ENCODE assay signal across 1 cellular context in genomic region chr20:407097-407952, GRCh38.
TF ChIP-seq lines count a peak whose summit lies in the region.

No MANE protein-coding gene starts in this region.

TF ChIP-seq in HepG2, 621 proteins besides CTCF, POLR2A, EP300 and RAD21 (continued from another document and continues in another):
- 0 out of 2 replicates have a peak, but pooled peaks have one; percentile 47 for TF ChIP-seq ZNF746 (CRISPR knock-in tag; IDR thresholded peaks at IDR 0.05)
- peak; percentile 92; the same call in 1 of the 2 replicates for TF ChIP-seq RNF219 (CRISPR knock-in tag; IDR thresholded peaks at IDR 0.05)
- peak; percentile 81; the same call in 1 of the 2 replicates for TF ChIP-seq ZNF44 (CRISPR knock-in tag; IDR thresholded peaks at IDR 0.05)
- peak; percentile 86 for TF ChIP-seq BORCS8-MEF2B (CRISPR knock-in tag; IDR thresholded peaks at IDR 0.05)
- peak; percentile 83 for TF ChIP-seq PAF1 (CRISPR knock-in tag; IDR thresholded peaks at IDR 0.05)
- peak; percentile 62; the same call in 1 of the 2 replicates for TF ChIP-seq HNF4A (CRISPR knock-in tag; IDR thresholded peaks at IDR 0.05)
- peak; percentile 41; the same call in 1 of the 2 replicates for TF ChIP-seq NFE2L1 (CRISPR knock-in tag; IDR thresholded peaks at IDR 0.05; ENCODE audit: borderline replicate concordance)
- TF ChIP-seq ZNF546 (CRISPR knock-in tag; conservative IDR thresholded peaks at IDR 0.05): 0 out of 2 replicates have a peak, but pooled peaks have one; percentile 24
- TF ChIP-seq ZNF563 (CRISPR knock-in tag; IDR thresholded peaks at IDR 0.05): peak; percentile 56; the same call in 1 of the 2 replicates
- TF ChIP-seq ZNF749 (CRISPR knock-in tag; IDR thresholded peaks at IDR 0.05; ENCODE audit: borderline replicate concordance): peak; percentile 79
- no peak; the same call in 1 of the 2 replicates for TF ChIP-seq DZIP1 (CRISPR knock-in tag; IDR thresholded peaks at IDR 0.05)
- no peak for TF ChIP-seq ZNF282 (IDR thresholded peaks at IDR 0.05; ENCODE audit: partially characterized antibody)
- 0 out of 2 replicates have a peak, but pooled peaks have one; percentile 17 for TF ChIP-seq MEIS1 (CRISPR knock-in tag; IDR thresholded peaks at IDR 0.05; ENCODE audit: borderline replicate concordance)
- peak; percentile 87 for TF ChIP-seq ZC3H13 (CRISPR knock-in tag; IDR thresholded peaks at IDR 0.05)
- no peak for TF ChIP-seq ELK4 (CRISPR knock-in tag; IDR thresholded peaks at IDR 0.05; ENCODE audit: borderline replicate concordance)
- TF ChIP-seq GLMP (CRISPR knock-in tag; IDR thresholded peaks at IDR 0.05; ENCODE audit: borderline replicate concordance): no peak
- TF ChIP-seq NCOA1 (CRISPR knock-in tag; IDR thresholded peaks at IDR 0.05): no peak
- TF ChIP-seq REPIN1 (CRISPR knock-in tag; IDR thresholded peaks at IDR 0.05; ENCODE audit: borderline replicate concordance, low read depth): peak; percentile 95
- TF ChIP-seq, protein P1, sequence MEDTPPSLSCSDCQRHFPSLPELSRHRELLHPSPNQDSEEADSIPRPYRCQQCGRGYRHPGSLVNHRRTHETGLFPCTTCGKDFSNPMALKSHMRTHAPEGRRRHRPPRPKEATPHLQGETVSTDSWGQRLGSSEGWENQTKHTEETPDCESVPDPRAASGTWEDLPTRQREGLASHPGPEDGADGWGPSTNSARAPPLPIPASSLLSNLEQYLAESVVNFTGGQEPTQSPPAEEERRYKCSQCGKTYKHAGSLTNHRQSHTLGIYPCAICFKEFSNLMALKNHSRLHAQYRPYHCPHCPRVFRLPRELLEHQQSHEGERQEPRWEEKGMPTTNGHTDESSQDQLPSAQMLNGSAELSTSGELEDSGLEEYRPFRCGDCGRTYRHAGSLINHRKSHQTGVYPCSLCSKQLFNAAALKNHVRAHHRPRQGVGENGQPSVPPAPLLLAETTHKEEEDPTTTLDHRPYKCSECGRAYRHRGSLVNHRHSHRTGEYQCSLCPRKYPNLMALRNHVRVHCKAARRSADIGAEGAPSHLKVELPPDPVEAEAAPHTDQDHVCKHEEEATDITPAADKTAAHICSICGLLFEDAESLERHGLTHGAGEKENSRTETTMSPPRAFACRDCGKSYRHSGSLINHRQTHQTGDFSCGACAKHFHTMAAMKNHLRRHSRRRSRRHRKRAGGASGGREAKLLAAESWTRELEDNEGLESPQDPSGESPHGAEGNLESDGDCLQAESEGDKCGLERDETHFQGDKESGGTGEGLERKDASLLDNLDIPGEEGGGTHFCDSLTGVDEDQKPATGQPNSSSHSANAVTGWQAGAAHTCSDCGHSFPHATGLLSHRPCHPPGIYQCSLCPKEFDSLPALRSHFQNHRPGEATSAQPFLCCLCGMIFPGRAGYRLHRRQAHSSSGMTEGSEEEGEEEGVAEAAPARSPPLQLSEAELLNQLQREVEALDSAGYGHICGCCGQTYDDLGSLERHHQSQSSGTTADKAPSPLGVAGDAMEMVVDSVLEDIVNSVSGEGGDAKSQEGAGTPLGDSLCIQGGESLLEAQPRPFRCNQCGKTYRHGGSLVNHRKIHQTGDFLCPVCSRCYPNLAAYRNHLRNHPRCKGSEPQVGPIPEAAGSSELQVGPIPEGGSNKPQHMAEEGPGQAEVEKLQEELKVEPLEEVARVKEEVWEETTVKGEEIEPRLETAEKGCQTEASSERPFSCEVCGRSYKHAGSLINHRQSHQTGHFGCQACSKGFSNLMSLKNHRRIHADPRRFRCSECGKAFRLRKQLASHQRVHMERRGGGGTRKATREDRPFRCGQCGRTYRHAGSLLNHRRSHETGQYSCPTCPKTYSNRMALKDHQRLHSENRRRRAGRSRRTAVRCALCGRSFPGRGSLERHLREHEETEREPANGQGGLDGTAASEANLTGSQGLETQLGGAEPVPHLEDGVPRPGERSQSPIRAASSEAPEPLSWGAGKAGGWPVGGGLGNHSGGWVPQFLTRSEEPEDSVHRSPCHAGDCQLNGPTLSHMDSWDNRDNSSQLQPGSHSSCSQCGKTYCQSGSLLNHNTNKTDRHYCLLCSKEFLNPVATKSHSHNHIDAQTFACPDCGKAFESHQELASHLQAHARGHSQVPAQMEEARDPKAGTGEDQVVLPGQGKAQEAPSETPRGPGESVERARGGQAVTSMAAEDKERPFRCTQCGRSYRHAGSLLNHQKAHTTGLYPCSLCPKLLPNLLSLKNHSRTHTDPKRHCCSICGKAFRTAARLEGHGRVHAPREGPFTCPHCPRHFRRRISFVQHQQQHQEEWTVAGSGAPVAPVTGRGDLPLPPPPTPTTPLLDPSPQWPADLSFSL (CRISPR knock-in tag; IDR thresholded peaks at IDR 0.05): no peak
- peak; percentile 66 for TF ChIP-seq ZNF691 (CRISPR knock-in tag; IDR thresholded peaks at IDR 0.05; ENCODE audit: borderline replicate concordance, low read depth)
- peak; percentile 82 for TF ChIP-seq MXD1 (CRISPR knock-in tag; IDR thresholded peaks at IDR 0.05)
- TF ChIP-seq SAFB2 (CRISPR knock-in tag; IDR thresholded peaks at IDR 0.05; ENCODE audit: borderline replicate concordance, low read depth): peak; percentile 20
- TF ChIP-seq, protein P2, sequence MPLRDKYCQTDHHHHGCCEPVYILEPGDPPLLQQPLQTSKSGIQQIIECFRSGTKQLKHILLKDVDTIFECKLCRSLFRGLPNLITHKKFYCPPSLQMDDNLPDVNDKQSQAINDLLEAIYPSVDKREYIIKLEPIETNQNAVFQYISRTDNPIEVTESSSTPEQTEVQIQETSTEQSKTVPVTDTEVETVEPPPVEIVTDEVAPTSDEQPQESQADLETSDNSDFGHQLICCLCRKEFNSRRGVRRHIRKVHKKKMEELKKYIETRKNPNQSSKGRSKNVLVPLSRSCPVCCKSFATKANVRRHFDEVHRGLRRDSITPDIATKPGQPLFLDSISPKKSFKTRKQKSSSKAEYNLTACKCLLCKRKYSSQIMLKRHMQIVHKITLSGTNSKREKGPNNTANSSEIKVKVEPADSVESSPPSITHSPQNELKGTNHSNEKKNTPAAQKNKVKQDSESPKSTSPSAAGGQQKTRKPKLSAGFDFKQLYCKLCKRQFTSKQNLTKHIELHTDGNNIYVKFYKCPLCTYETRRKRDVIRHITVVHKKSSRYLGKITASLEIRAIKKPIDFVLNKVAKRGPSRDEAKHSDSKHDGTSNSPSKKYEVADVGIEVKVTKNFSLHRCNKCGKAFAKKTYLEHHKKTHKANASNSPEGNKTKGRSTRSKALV (CRISPR knock-in tag; IDR thresholded peaks at IDR 0.05): no peak; the same call in 1 of the 2 replicates
- TF ChIP-seq TCF12 (IDR thresholded peaks at IDR 0.05): no peak
- TF ChIP-seq TCF12 (CRISPR knock-in tag; IDR thresholded peaks at IDR 0.05): peak; percentile 33; the same call in 1 of the 2 replicates
- no peak for TF ChIP-seq ZNF30 (CRISPR knock-in tag; IDR thresholded peaks at IDR 0.05)
- no peak for TF ChIP-seq SP140L (CRISPR knock-in tag; IDR thresholded peaks at IDR 0.05; ENCODE audit: borderline replicate concordance)
- no peak for TF ChIP-seq ZEB1 (IDR thresholded peaks at IDR 0.05; ENCODE audit: insufficient replicate concordance, low read depth)
- peak; percentile 42; the same call in 1 of the 2 replicates for TF ChIP-seq ZNF136 (CRISPR knock-in tag; IDR thresholded peaks at IDR 0.05; ENCODE audit: low read depth)
- TF ChIP-seq PRDM10 (CRISPR knock-in tag; IDR thresholded peaks at IDR 0.05; ENCODE audit: low read depth): no peak; the same call in 1 of the 2 replicates
- no peak; the same call in 1 of the 2 replicates for TF ChIP-seq ZNF451 (CRISPR knock-in tag; IDR thresholded peaks at IDR 0.05)
